8 cellular contexts compared by ENCODE assay signal in genomic region chr1:15703562-15703961, GRCh38. TPM values are rescaled to one million over a fixed set of nuclear protein-coding genes. Genes with fewer than 3 reads are reported as not detected.
DNase-seq lines count a peak whose midpoint lies in the region; TF ChIP-seq lines count a peak whose summit lies in the region.

No MANE protein-coding gene starts in this region.

- intact Hi-C loops in activated CD4-positive, alpha-beta memory T cell treated with anti-CD3 and anti-CD28 coated beads for 36 hours (cut with micrococcal nuclease) = no loop called here

- H4K20me1 ChIP-seq in MM.1S (ENCODE audit: insufficient read depth, low read length) = no peaks in the 10 kb centered on the region

- H3K36me3 ChIP-seq in BJ (ENCODE audit: control insufficient read depth, insufficient read depth, low read length) (peaks cover 5% of the 10 kb centered on the region), parathyroid adenoma (ENCODE audit: control insufficient read depth, insufficient read depth, low read length) (no peaks in the 10 kb centered on the region), MM.1S (replicated peaks; ENCODE audit: insufficient read depth, low read length) (no peaks in the 10 kb centered on the region)

- H3K27me3 Mint-ChIP-seq in activated CD4-positive, alpha-beta memory T cell treated with anti-CD3 and anti-CD28 coated beads for 36 hours = no peaks in the 10 kb centered on the region

- H3K9me2 ChIP-seq in MM.1S (replicated peaks; ENCODE audit: insufficient read depth, low read length) = no peaks in the 10 kb centered on the region

- peaks cover 37% of the 10 kb centered on the region for H3K79me2 ChIP-seq in parathyroid adenoma
- H3K79me2 ChIP-seq in MM.1S (ENCODE audit: low read length) = peaks cover 82% of the 10 kb centered on the region

- H3K27ac ChIP-seq in adipose tissue (ENCODE audit: low read depth, low read length) (peak overlapping the region; percentile 90), parathyroid adenoma (peak overlapping the region; percentile 88), MM.1S (ENCODE audit: low read length) (no peak overlapping the region)

- H3K9me3 ChIP-seq in parathyroid adenoma (ENCODE audit: control insufficient read depth, low read length) (no peaks in the 10 kb centered on the region), MM.1S (replicated peaks; ENCODE audit: insufficient read depth, low read length) (no peaks in the 10 kb centered on the region)

- H3K27me3 ChIP-seq in BJ (ENCODE audit: control insufficient read depth, insufficient read depth, low read length) (no peaks in the 10 kb centered on the region), parathyroid adenoma (ENCODE audit: control insufficient read depth, insufficient read depth, low read length) (no peaks in the 10 kb centered on the region), MM.1S (replicated peaks; ENCODE audit: insufficient read depth, low read length) (no peaks in the 10 kb centered on the region)

- no peak overlapping the region for H3K27ac Mint-ChIP-seq in activated CD4-positive, alpha-beta memory T cell treated with anti-CD3 and anti-CD28 coated beads for 36 hours

- H3K4me1 ChIP-seq in parathyroid adenoma = no peaks in the 10 kb centered on the region
- no peaks in the 10 kb centered on the region for H3K4me1 ChIP-seq in MM.1S (ENCODE audit: low read length)

- H2AFZ ChIP-seq in parathyroid adenoma (peak overlapping the region; percentile 16), MM.1S (ENCODE audit: low read length) (no peak overlapping the region)

- TF ChIP-seq CTCF in BJ (IDR thresholded peaks at IDR 0.05; ENCODE audit: insufficient read depth, low read depth, low read length) (no peak), parathyroid adenoma (IDR thresholded peaks at IDR 0.05) (no peak), MM.1S (IDR thresholded peaks at IDR 0.05; ENCODE audit: low read length) (no peak)

- CTCF ChIA-PET in BJ (lab: Yijun Ruan, JAX) = no interaction called here
- CTCF ChIA-PET in activated CD4-positive, alpha-beta memory T cell treated with anti-CD3 and anti-CD28 coated beads for 36 hours (lab: Charles Lee) = interaction anchor here (1.2 kb wide), 1 partner anchor 112 kb away, joined by 5 read pairs; no protein-coding TSS in a partner anchor

- H3K36me3 Mint-ChIP-seq in activated CD4-positive, alpha-beta memory T cell treated with anti-CD3 and anti-CD28 coated beads for 36 hours = peaks cover 7% of the 10 kb centered on the region

- WGBS in adipose tissue, 3 donors = 30 to 41% (median 36%) methylated on average over 9 of the region's 9 CpGs

- no peak overlapping the region for H3K4me3 ChIP-seq in BJ (ENCODE audit: low read depth, low read length)
- no peak overlapping the region for H3K4me3 ChIP-seq in parathyroid adenoma (ENCODE audit: low read depth, low read length)
- no peak overlapping the region for H3K4me3 ChIP-seq in MM.1S (ENCODE audit: low read length)

- H3K4me1 Mint-ChIP-seq in activated CD4-positive, alpha-beta memory T cell treated with anti-CD3 and anti-CD28 coated beads for 36 hours (ENCODE audit: low read depth) = peaks cover 16% of the 10 kb centered on the region

- no peak overlapping the region for H3K4me3 Mint-ChIP-seq in activated CD4-positive, alpha-beta memory T cell treated with anti-CD3 and anti-CD28 coated beads for 36 hours

- peak overlapping the region; percentile 9 for H3K4me2 ChIP-seq in parathyroid adenoma (ENCODE audit: low read length)
- H3K4me2 ChIP-seq in MM.1S (ENCODE audit: low read depth, low read length) = no peak overlapping the region

- DNase-seq in BJ (ENCODE audit: low read depth) (peak; percentile 72), glomerular visceral epithelial cell (ENCODE audit: extremely low spot score) (peak; percentile 73), NCI-H1436 treated with DMSO at 0.1 percent for 48 hours (lab: John Stamatoyannopoulos, UW) (no peak), OCI-M1 (lab: John Stamatoyannopoulos, UW) (no peak), MM.1S (no peak)
- DNase-seq in activated CD4-positive, alpha-beta memory T cell treated with anti-CD3 and anti-CD28 coated beads for 36 hours = no peak

- no peaks in the 10 kb centered on the region for H3K9me3 Mint-ChIP-seq in activated CD4-positive, alpha-beta memory T cell treated with anti-CD3 and anti-CD28 coated beads for 36 hours

- POLR2A ChIA-PET in BJ (lab: Charles Lee) = interaction anchor here (0.5 to 0.6 kb wide), 2 partner anchors 9 to 100 kb away, joined by 3 to 5 read pairs; no protein-coding TSS in a partner anchor
- POLR2A ChIA-PET in activated CD4-positive, alpha-beta memory T cell treated with anti-CD3 and anti-CD28 coated beads for 36 hours (lab: Charles Lee) = no interaction called here

- H3K9ac ChIP-seq in parathyroid adenoma (no peak overlapping the region), MM.1S (ENCODE audit: low read length) (no peak overlapping the region)

- no peaks in the 10 kb centered on the region for H3F3A ChIP-seq in MM.1S (ENCODE audit: insufficient read depth, low read length)

RNA-seq across cellular contexts. Expression of gene PLEKHM2, which starts 19.4 kb away (rescaled TPM):
- polyA plus RNA-seq in BJ (2011; rRNA removed) (37.2 and 58.3 TPM in 2 replicates), adipose tissue (10 to 100 TPM; 23.4 to 55.2 (median 41.1) TPM)
- 52.7 and 62.0 TPM in 2 replicates for polyA minus RNA-seq in BJ (2011; rRNA and poly(A)+ RNA removed)
- 10 to 100 TPM; 46.5 to 48.1 TPM for total RNA-seq in activated CD4-positive, alpha-beta memory T cell treated with anti-CD3 and anti-CD28 coated beads for 36 hours

RNA-seq across cellular contexts. Expression of gene SLC25A34, which starts 32.5 kb away (rescaled TPM):
- polyA plus RNA-seq in BJ (2011; rRNA removed) (0.54 and 0.70 TPM in 2 replicates), adipose tissue (1 to 10 TPM; 2.3 to 4.2 (median 2.8) TPM)
- polyA minus RNA-seq in BJ (2011; rRNA and poly(A)+ RNA removed) = 0.43 and 0.72 TPM in 2 replicates
- 1 to 10 TPM in 1 of 2 experiments, under 1 TPM in 1; 0.92 to 1.5 TPM for total RNA-seq in activated CD4-positive, alpha-beta memory T cell treated with anti-CD3 and anti-CD28 coated beads for 36 hours

RNA-seq across cellular contexts. Expression of gene TMEM82, which starts 38.7 kb away (rescaled TPM):
- polyA plus RNA-seq in BJ (2011; rRNA removed) = not detected in 2 replicates
- polyA minus RNA-seq in BJ (2011; rRNA and poly(A)+ RNA removed) = not detected in 2 replicates
- polyA plus RNA-seq in adipose tissue = under 1 TPM in 1 of 3 donors, not detected in 2; 0.04 TPM
- total RNA-seq in activated CD4-positive, alpha-beta memory T cell treated with anti-CD3 and anti-CD28 coated beads for 36 hours = not detected

RNA-seq across cellular contexts. Expression of gene FBLIM1, which starts 55.0 kb away (rescaled TPM):
- polyA plus RNA-seq in BJ (2011; rRNA removed) (147 and 254 TPM in 2 replicates), adipose tissue (10 to 100 TPM; 13.8 to 37.7 (median 26.1) TPM)
- 80.3 and 122 TPM in 2 replicates for polyA minus RNA-seq in BJ (2011; rRNA and poly(A)+ RNA removed)
- under 1 TPM in 1 of 2 experiments, not detected in 1; 0.05 TPM for total RNA-seq in activated CD4-positive, alpha-beta memory T cell treated with anti-CD3 and anti-CD28 coated beads for 36 hours

Comparison
In these comparisons a context has a peak if more than half of its experiments do, and no peak if none do; other contexts are left out.
1. DNase-seq: peak in BJ (single experiment) and glomerular visceral epithelial cell (single experiment); none in NCI-H1436 treated with DMSO at 0.1 percent for 48 hours (single experiment), OCI-M1 (single experiment), MM.1S (single experiment) and activated CD4-positive, alpha-beta memory T cell treated with anti-CD3 and anti-CD28 coated beads for 36 hours (single experiment).